In genomic region chr1:160130939-160131338, GRCh38 we compare ENCODE assay signal across 30 cellular contexts. TPM values are rescaled to one million over a fixed set of nuclear protein-coding genes. Genes with fewer than 3 reads are reported as not detected.
A peak's percentile ranks its signal among the peaks of the same experiment; 100 is the strongest.
DNase-seq lines count a peak whose midpoint lies in the region; ATAC-seq and TF ChIP-seq lines count a peak whose summit lies in the region.
"Had no signal": no experiment of that assay in that cellular context is flagged by ENCODE, and none has a peak within 500 bp of the region (broad histone marks: within the 10 kb centered on the region; RNA-seq: fewer than 3 reads in every experiment).

No MANE protein-coding gene starts in this region.

- TF ChIP-seq CTCF in ascending aorta (IDR thresholded peaks at IDR 0.05) = no peak
- TF ChIP-seq CTCF in neural crest cell (conservative IDR thresholded peaks at IDR 0.05) = no peak
- TF ChIP-seq CTCF in testis (IDR thresholded peaks at IDR 0.05) = no peak
- no peak for TF ChIP-seq CTCF in WTC11 (IDR thresholded peaks at IDR 0.05)

- intact Hi-C loops in ascending aorta (cut with DNase I) = loop anchor here (2.0 kb wide), 1 partner anchor 26 kb away; no protein-coding TSS in a partner anchor
- intact Hi-C loops in testis (cut with DNase I; ENCODE audit: low total_unique reads) = no loop called here

- CTCF ChIA-PET in WTC11 (lab: Charles Lee) = interaction anchor here (0.7 to 2.0 kb wide), 4 partner anchors 15 to 121 kb away, joined by 3 to 6 read pairs (median 4); no protein-coding TSS in a partner anchor

- no peak for ATAC-seq in WTC11
- ATAC-seq: activated CD4-positive, alpha-beta T cell treated with anti-CD3 and anti-CD28 coated beads for 36 hours; activated CD8-positive, alpha-beta T cell treated with anti-CD3 and anti-CD28 coated beads for 36 hours; left lobe of liver; stimulated activated memory B cell treated with anti-CD40 and anti-IgM and Interleukin-4, amounts not matched to agents 10 μg/mL and 1 μg/mL and 100 μg/mL, for 72 hours had no signal

- H3K36me3 Mint-ChIP-seq in neural crest cell (ENCODE audit: low read depth) = peaks cover 20% of the 10 kb centered on the region
- peaks cover 38% of the 10 kb centered on the region for H3K36me3 Mint-ChIP-seq in WTC11
- H3K36me3 Mint-ChIP-seq: stimulated activated memory B cell treated with anti-CD40 and anti-IgM and Interleukin-4, amounts not matched to agents 10 μg/mL and 1 μg/mL and 100 μg/mL, for 72 hours had no signal

- no peaks in the 10 kb centered on the region for H3K27me3 ChIP-seq in H7 (ENCODE audit: control insufficient read depth, insufficient read depth, low read length)
- H3K27me3 ChIP-seq in ascending aorta = no peaks in the 10 kb centered on the region
- no peaks in the 10 kb centered on the region for H3K27me3 ChIP-seq in testis
- H3K27me3 ChIP-seq: BLaER1 treated with 17β-estradiol and CSF1 and Interleukin-3, amounts not matched to agents 10 nM and 100 nM; body of pancreas; Peyer's patch had no signal

- H3K4me1 ChIP-seq in ascending aorta (peaks cover 10 to 21% of the 10 kb centered on the region in 2 donors), testis (peaks cover 25% of the 10 kb centered on the region)
- H3K4me1 ChIP-seq: HAP-1, Peyer's patch had no signal

- 87 to 100% methylated on average over 1 of the region's 1 CpG for WGBS in testis, 2 donors

- H3K4me3 Mint-ChIP-seq in neural crest cell = no peak overlapping the region
- H3K4me3 Mint-ChIP-seq in WTC11 = no peak overlapping the region
- H3K4me3 Mint-ChIP-seq: activated CD4-positive, alpha-beta T cell treated with anti-CD3 and anti-CD28 coated beads for 36 hours; activated CD8-positive, alpha-beta T cell treated with anti-CD3 and anti-CD28 coated beads for 36 hours; activated T-helper 1 cell treated with anti-CD3 and anti-CD28 coated beads, Interleukin-12 subunit alpha, Interleukin-12 subunit beta, Interleukin-2, Interleukin-4 antibody, amounts not matched to agents 30 ng/mL and 10 ng/mL and 1 ng/mL, durations not matched to agents 14 hours and 24 hours and 36 hours; stimulated activated memory B cell treated with anti-CD40 and anti-IgM and Interleukin-4, amounts not matched to agents 10 μg/mL and 1 μg/mL and 100 μg/mL, for 72 hours; T-helper 2 cell treated with Interferon-gamma antibody and Interleukin-4, amounts not matched to agents 5 μg/mL and 100 μg/mL, for 36 hours had no signal

- H3K27ac Mint-ChIP-seq in neural crest cell (ENCODE audit: unreplicated experiment) (peak overlapping the region; percentile 92), WTC11 (no peak overlapping the region)
- H3K27ac Mint-ChIP-seq: activated CD4-positive, alpha-beta T cell treated with anti-CD3 and anti-CD28 coated beads for 36 hours; activated CD8-positive, alpha-beta T cell treated with anti-CD3 and anti-CD28 coated beads for 36 hours; activated T-helper 1 cell treated with anti-CD3 and anti-CD28 coated beads, Interleukin-12 subunit alpha, Interleukin-12 subunit beta, Interleukin-2, Interleukin-4 antibody, amounts not matched to agents 30 ng/mL and 10 ng/mL and 1 ng/mL, durations not matched to agents 14 hours and 24 hours and 36 hours; stimulated activated memory B cell treated with anti-CD40 and anti-IgM and Interleukin-4, amounts not matched to agents 10 μg/mL and 1 μg/mL and 100 μg/mL, for 72 hours; T-helper 2 cell treated with Interferon-gamma antibody and Interleukin-4, amounts not matched to agents 5 μg/mL and 100 μg/mL, for 36 hours had no signal

- H3K4me1 Mint-ChIP-seq in neural crest cell = peaks cover 15% of the 10 kb centered on the region
- peaks cover 5% of the 10 kb centered on the region; the same call in 1 of the 2 replicates for H3K4me1 Mint-ChIP-seq in WTC11
- H3K4me1 Mint-ChIP-seq: activated CD4-positive, alpha-beta T cell treated with anti-CD3 and anti-CD28 coated beads for 36 hours; stimulated activated memory B cell treated with anti-CD40 and anti-IgM and Interleukin-4, amounts not matched to agents 10 μg/mL and 1 μg/mL and 100 μg/mL, for 72 hours had no signal

- peak; percentile 4 for DNase-seq in H7
- no peak for DNase-seq in ascending aorta (ENCODE audit: low spot score in 2 of 2)
- no peak for DNase-seq in neural crest cell (ENCODE audit: low read depth, low spot score)
- no peak for DNase-seq in testis
- DNase-seq in WTC11 (ENCODE audit: low spot score) = no peak
- DNase-seq in hypothalamus (lab: John Stamatoyannopoulos, UW) = no peak
- DNase-seq in NCI-H2081 (lab: John Stamatoyannopoulos, UW) = no peak
- DNase-seq: activated CD4-positive, alpha-beta T cell treated with anti-CD3 and anti-CD28 coated beads for 36 hours; activated CD8-positive, alpha-beta memory T cell treated with anti-CD3 and anti-CD28 coated beads, Interleukin-2, amount 50 U/mL, for 48 hours; activated CD8-positive, alpha-beta T cell treated with anti-CD3 and anti-CD28 coated beads for 36 hours; activated naive CD4-positive, alpha-beta T cell treated with Interleukin-2 at 50 U/mL for 16 hours; body of pancreas; cerebellar nuclear complex; COR-L47; Karpas-422; mesendoderm; NCI-H1417 treated with DMSO at 0.1 percent for 48 hours; NCI-H345; NCI-H748 treated with DMSO at 0.1 percent for 48 hours; Peyer's patch; SIG-M5 had no signal

- H3K9me3 ChIP-seq in ascending aorta (no peaks in the 10 kb centered on the region), testis (no peaks in the 10 kb centered on the region)
- H3K9me3 ChIP-seq: BLaER1 treated with 17β-estradiol and CSF1 and Interleukin-3, amounts not matched to agents 10 nM and 100 nM; body of pancreas; HAP-1; Peyer's patch had no signal

- H3K27ac ChIP-seq in ascending aorta (peak overlapping the region; percentile 86 to 96), testis (peak overlapping the region; percentile 74 to 86)
- H3K27ac ChIP-seq: BLaER1 treated with 17β-estradiol and CSF1 and Interleukin-3, amounts not matched to agents 10 nM and 100 nM; body of pancreas had no signal

- H3K4me3 ChIP-seq in H7 (ENCODE audit: insufficient read depth, low read depth, low read length) = no peak overlapping the region
- no peak overlapping the region for H3K4me3 ChIP-seq in ascending aorta
- no peak overlapping the region for H3K4me3 ChIP-seq in testis
- H3K4me3 ChIP-seq: BLaER1 treated with 17β-estradiol and CSF1 and Interleukin-3, amounts not matched to agents 10 nM and 100 nM; body of pancreas; HAP-1; Peyer's patch had no signal

- H3K36me3 ChIP-seq in H7 (replicated peaks; ENCODE audit: control insufficient read depth, insufficient read depth, low read length) = peaks cover 6% of the 10 kb centered on the region
- H3K36me3 ChIP-seq in ascending aorta = peaks cover 33 to 64% of the 10 kb centered on the region in 2 donors
- H3K36me3 ChIP-seq in testis (ENCODE audit: low read depth, missing control alignments) = no peaks in the 10 kb centered on the region
- H3K36me3 ChIP-seq: BLaER1 treated with 17β-estradiol and CSF1 and Interleukin-3, amounts not matched to agents 10 nM and 100 nM; HAP-1 had no signal

- H3K27me3 Mint-ChIP-seq in neural crest cell (ENCODE audit: low read depth) (no peaks in the 10 kb centered on the region), WTC11 (ENCODE audit: low read depth) (no peaks in the 10 kb centered on the region)

- POLR2A ChIA-PET in WTC11 (lab: Charles Lee) = no interaction called here

- TF ChIP-seq POLR2A in testis (IDR thresholded peaks at IDR 0.05) = no peak

- H3K9me3 Mint-ChIP-seq in neural crest cell = no peaks in the 10 kb centered on the region
- no peaks in the 10 kb centered on the region for H3K9me3 Mint-ChIP-seq in WTC11
- H3K9me3 Mint-ChIP-seq: activated CD8-positive, alpha-beta T cell treated with anti-CD3 and anti-CD28 coated beads for 36 hours; activated T-helper 1 cell treated with anti-CD3 and anti-CD28 coated beads, Interleukin-12 subunit alpha, Interleukin-12 subunit beta, Interleukin-2, Interleukin-4 antibody, amounts not matched to agents 30 ng/mL and 10 ng/mL and 1 ng/mL, durations not matched to agents 14 hours and 24 hours and 36 hours; stimulated activated memory B cell treated with anti-CD40 and anti-IgM and Interleukin-4, amounts not matched to agents 10 μg/mL and 1 μg/mL and 100 μg/mL, for 72 hours; T-helper 2 cell treated with Interferon-gamma antibody and Interleukin-4, amounts not matched to agents 5 μg/mL and 100 μg/mL, for 36 hours had no signal

TF ChIP-seq in WTC11, 78 proteins besides CTCF, POLR2A, EP300 and RAD21 (continues in another document):
- no peak for TF ChIP-seq ZNF138 (CRISPR knock-in tag; conservative IDR thresholded peaks at IDR 0.05)

RNA-seq across cellular contexts. Expression of gene ATP1A2, which starts 15.4 kb away (rescaled TPM):
- 14.5 and 25.0 TPM in 2 replicates for total RNA-seq in H7 (2014; rRNA removed; shearing (Covaris generic))
- total RNA-seq in ascending aorta (316 TPM), neural crest cell (93.6 and 101 TPM in 2 replicates), testis (10 to 100 TPM; 14.2 to 27.9 TPM), WTC11 (2021) (22.8 to 25.6 TPM (median 23.2 TPM) in 3 replicates)
- polyA plus RNA-seq in testis (ENCODE audit: insufficient read depth, low read depth, low replicate concordance) = 13.2 TPM
- total RNA-seq: activated CD4-positive, alpha-beta T cell treated with anti-CD3 and anti-CD28 coated beads for 36 hours; activated CD8-positive, alpha-beta T cell treated with anti-CD3 and anti-CD28 coated beads for 36 hours; activated T-helper 1 cell treated with anti-CD3 and anti-CD28 coated beads, Interleukin-12 subunit alpha, Interleukin-12 subunit beta, Interleukin-2, Interleukin-4 antibody, amounts not matched to agents 30 ng/mL and 10 ng/mL and 1 ng/mL, durations not matched to agents 14 hours and 24 hours and 36 hours; G401 had no signal

RNA-seq across cellular contexts. Expression of gene ATP1A4, which starts 20.5 kb away (rescaled TPM):
- 0.73 and 0.74 TPM in 2 replicates for total RNA-seq in H7 (2014; rRNA removed; shearing (Covaris generic))
- not detected for total RNA-seq in ascending aorta
- total RNA-seq in neural crest cell = 0.20 and 0.35 TPM in 2 replicates
- total RNA-seq in testis = 10 to 100 TPM; 13.3 to 23.0 TPM
- polyA plus RNA-seq in testis (ENCODE audit: insufficient read depth, low read depth, low replicate concordance) = 38.6 TPM
- 0.37 to 0.78 TPM (median 0.55 TPM) in 3 replicates for total RNA-seq in WTC11 (2021)
- total RNA-seq: activated CD4-positive, alpha-beta T cell treated with anti-CD3 and anti-CD28 coated beads for 36 hours; activated CD8-positive, alpha-beta T cell treated with anti-CD3 and anti-CD28 coated beads for 36 hours; activated T-helper 1 cell treated with anti-CD3 and anti-CD28 coated beads, Interleukin-12 subunit alpha, Interleukin-12 subunit beta, Interleukin-2, Interleukin-4 antibody, amounts not matched to agents 30 ng/mL and 10 ng/mL and 1 ng/mL, durations not matched to agents 14 hours and 24 hours and 36 hours; body of pancreas; frontal cortex; G401; left lobe of liver; posterior vena cava had no signal

RNA-seq across cellular contexts. Expression of gene IGSF8, which starts 32.5 kb away (rescaled TPM):
- total RNA-seq in H7 (2014; rRNA removed; shearing (Covaris generic)) = 89.5 and 92.6 TPM in 2 replicates
- 37.9 TPM for total RNA-seq in ascending aorta
- 27.5 and 28.4 TPM in 2 replicates for total RNA-seq in neural crest cell
- 100 to 1,000 TPM; 104 to 119 TPM for total RNA-seq in testis
- polyA plus RNA-seq in testis (ENCODE audit: insufficient read depth, low read depth, low replicate concordance) = 79.8 TPM
- total RNA-seq in WTC11 (2021) = 86.7 to 101 TPM (median 95.1 TPM) in 3 replicates

RNA-seq across cellular contexts. Expression of gene KCNJ9, which starts 49.6 kb away (rescaled TPM):
- 0.07 TPM in 1 of 2 replicates, not detected in the other for total RNA-seq in H7 (2014; rRNA removed; shearing (Covaris generic))
- 1.2 TPM for total RNA-seq in ascending aorta
- 0.11 and 0.19 TPM in 2 replicates for total RNA-seq in neural crest cell
- total RNA-seq in testis = under 1 TPM; 0.55 to 0.68 TPM
- polyA plus RNA-seq in testis (ENCODE audit: insufficient read depth, low read depth, low replicate concordance) = 0.37 TPM
- total RNA-seq in WTC11 (2021) = 0.09 to 0.14 TPM in 2 of 3 replicates, not detected in the other
- total RNA-seq: activated CD8-positive, alpha-beta T cell treated with anti-CD3 and anti-CD28 coated beads for 36 hours; activated T-helper 1 cell treated with anti-CD3 and anti-CD28 coated beads, Interleukin-12 subunit alpha, Interleukin-12 subunit beta, Interleukin-2, Interleukin-4 antibody, amounts not matched to agents 30 ng/mL and 10 ng/mL and 1 ng/mL, durations not matched to agents 14 hours and 24 hours and 36 hours; body of pancreas; G401; left lobe of liver; Peyer's patch; posterior vena cava had no signal

RNA-seq across cellular contexts. Expression of gene CASQ1, which starts 59.4 kb away (rescaled TPM):
- total RNA-seq in H7 (2014; rRNA removed; shearing (Covaris generic)) = 4.2 and 4.4 TPM in 2 replicates
- total RNA-seq in ascending aorta = not detected
- total RNA-seq in neural crest cell = 0.16 and 0.26 TPM in 2 replicates
- total RNA-seq in testis = 1 to 10 TPM; 3.4 to 5.6 TPM
- 10.2 TPM for polyA plus RNA-seq in testis (ENCODE audit: insufficient read depth, low read depth, low replicate concordance)
- total RNA-seq in WTC11 (2021) = 0.46 to 0.50 TPM (median 0.48 TPM) in 3 replicates
- total RNA-seq: activated CD4-positive, alpha-beta T cell treated with anti-CD3 and anti-CD28 coated beads for 36 hours; activated CD8-positive, alpha-beta T cell treated with anti-CD3 and anti-CD28 coated beads for 36 hours; activated T-helper 1 cell treated with anti-CD3 and anti-CD28 coated beads, Interleukin-12 subunit alpha, Interleukin-12 subunit beta, Interleukin-2, Interleukin-4 antibody, amounts not matched to agents 30 ng/mL and 10 ng/mL and 1 ng/mL, durations not matched to agents 14 hours and 24 hours and 36 hours; body of pancreas; left lobe of liver had no signal
